ENCODE assay signal across 11 cellular contexts in genomic region chr10:62582804-62583208, GRCh38.
DNase-seq lines count a peak whose midpoint lies in the region; ATAC-seq and TF ChIP-seq lines count a peak whose summit lies in the region.
"Had no signal": no experiment of that assay in that cellular context is flagged by ENCODE, and none has a peak within 500 bp of the region (broad histone marks: within the 10 kb centered on the region; RNA-seq: fewer than 3 reads in every experiment).

No MANE protein-coding gene starts in this region.

- peaks cover 54% of the 10 kb centered on the region for H3K4me1 ChIP-seq in smooth muscle cell (ENCODE audit: low read depth)
- H3K4me1 ChIP-seq in CD8-positive, alpha-beta T cell (ENCODE audit: insufficient read depth, low read length): no peaks in the 10 kb centered on the region

- intact Hi-C loops in CD8-positive, alpha-beta T cell (cut with DNase I, micrococcal nuclease): no loop called here

- H4K20me1 ChIP-seq in smooth muscle cell (ENCODE audit: low read depth): no peaks in the 10 kb centered on the region

- H3F3A ChIP-seq in smooth muscle cell (ENCODE audit: low read depth): peaks cover 50% of the 10 kb centered on the region

- H3K4me1 Mint-ChIP-seq in CD8-positive, alpha-beta T cell (ENCODE audit: low read depth): no peaks in the 10 kb centered on the region
- H3K4me1 Mint-ChIP-seq: natural killer cell had no signal

- H3K4me3 ChIP-seq in brain microvascular endothelial cell (ENCODE audit: low read depth, low read length) (no peak overlapping the region), smooth muscle cell (no peak overlapping the region)
- no peak overlapping the region for H3K4me3 ChIP-seq in CD8-positive, alpha-beta T cell (ENCODE audit: low read depth, low read length)

- CTCF ChIA-PET in CD8-positive, alpha-beta T cell (lab: Charles Lee): interaction anchor here (1.0 to 4.0 kb wide), 2 partner anchors 11 to 145 kb away, joined by 3 to 20 read pairs; no protein-coding TSS in a partner anchor

- POLR2A ChIA-PET in CD8-positive, alpha-beta T cell (lab: Charles Lee): no interaction called here

- H3K9me3 ChIP-seq in smooth muscle cell (replicated peaks; ENCODE audit: low read depth): no peaks in the 10 kb centered on the region
- no peaks in the 10 kb centered on the region for H3K9me3 ChIP-seq in CD8-positive, alpha-beta T cell (ENCODE audit: low read length)

- H3K27ac Mint-ChIP-seq in CD8-positive, alpha-beta T cell: no peak overlapping the region
- H3K27ac Mint-ChIP-seq: natural killer cell had no signal

- TF ChIP-seq CTCF in brain microvascular endothelial cell (IDR thresholded peaks at IDR 0.05; ENCODE audit: low read depth, low read length, missing control alignments) (no peak), smooth muscle cell (IDR thresholded peaks at IDR 0.05; ENCODE audit: borderline replicate concordance, insufficient read depth, poor library complexity, severe bottlenecking) (no peak)
- no peak for TF ChIP-seq CTCF in CD8-positive, alpha-beta T cell (IDR thresholded peaks at IDR 0.05)

- no peak overlapping the region for H3K4me3 Mint-ChIP-seq in CD8-positive, alpha-beta T cell
- H3K4me3 Mint-ChIP-seq: natural killer cell had no signal

- H3K27ac ChIP-seq in brain microvascular endothelial cell (peak overlapping the region; percentile 98), smooth muscle cell (ENCODE audit: low read depth) (peak overlapping the region; percentile 99)
- no peak overlapping the region for H3K27ac ChIP-seq in CD8-positive, alpha-beta T cell (ENCODE audit: low read depth, low read length)

- H3K27me3 Mint-ChIP-seq in CD8-positive, alpha-beta T cell (ENCODE audit: low read depth): peaks cover 2% of the 10 kb centered on the region

- peak overlapping the region; percentile 74 for H3K4me2 ChIP-seq in smooth muscle cell

- no peak for ATAC-seq in HG02973 (IDR thresholded peaks at IDR 0.05; ENCODE audit: unreplicated experiment)
- no peak for ATAC-seq in CD8-positive, alpha-beta T cell
- ATAC-seq: natural killer cell had no signal

- in situ Hi-C loops in brain microvascular endothelial cell (cut with HindIII; ENCODE audit: low pct_ligation_motif_present, low sequenced_read_pairs): loop anchor here (25.0 kb wide), 1 partner anchor 529 kb away; no protein-coding TSS in a partner anchor

- WGBS in smooth muscle cell (ENCODE audit: low lambda C conversion rate): 33% methylated on average over 7 of the region's 7 CpGs

- no peaks in the 10 kb centered on the region for H3K79me2 ChIP-seq in smooth muscle cell (ENCODE audit: low read depth)

- H3K9me3 Mint-ChIP-seq in CD8-positive, alpha-beta T cell: no peaks in the 10 kb centered on the region
- H3K9me3 Mint-ChIP-seq: natural killer cell had no signal

- H2AFZ ChIP-seq in smooth muscle cell (ENCODE audit: low read depth): no peak overlapping the region

- peak; percentile 99 for DNase-seq in GM04503 (ENCODE audit: low read depth)
- peak; percentile 97 for DNase-seq in brain microvascular endothelial cell
- DNase-seq in hepatic stellate cell (ENCODE audit: low spot score): peak; percentile 64
- DNase-seq in smooth muscle cell (lab: John Stamatoyannopoulos, UW; ENCODE audit: unreplicated experiment): no peak
- DNase-seq in effector CD8-positive, alpha-beta T cell (lab: John Stamatoyannopoulos, UW): no peak
- DNase-seq in T-helper 1 cell: no peak
- no peak for DNase-seq in CD8-positive, alpha-beta T cell
- DNase-seq: activated T-cell treated with anti-CD3 and anti-CD28 coated beads, Interleukin-2, amount 50 U/mL, for 1 hour; natural killer cell; NCI-H1092 treated with DMSO at 0.1 percent for 48 hours had no signal

- H3K36me3 ChIP-seq in brain microvascular endothelial cell (replicated peaks) (no peaks in the 10 kb centered on the region), smooth muscle cell (ENCODE audit: low read depth) (no peaks in the 10 kb centered on the region)
- H3K36me3 ChIP-seq in CD8-positive, alpha-beta T cell (ENCODE audit: insufficient read depth, low read length): no peaks in the 10 kb centered on the region

- H3K27me3 ChIP-seq in brain microvascular endothelial cell (replicated peaks) (no peaks in the 10 kb centered on the region), smooth muscle cell (ENCODE audit: low read depth) (no peaks in the 10 kb centered on the region)
- no peaks in the 10 kb centered on the region for H3K27me3 ChIP-seq in CD8-positive, alpha-beta T cell (ENCODE audit: insufficient read depth, low read length)

- H3K9ac ChIP-seq in smooth muscle cell (ENCODE audit: low read depth): peak overlapping the region; percentile 82

- H3K36me3 Mint-ChIP-seq in CD8-positive, alpha-beta T cell: no peaks in the 10 kb centered on the region
- H3K36me3 Mint-ChIP-seq: natural killer cell had no signal

Comparison
In these comparisons a context has a peak if more than half of its experiments do, and no peak if none do; other contexts are left out.
1. DNase-seq: peak in GM04503 (single experiment), brain microvascular endothelial cell (single experiment) and hepatic stellate cell (single experiment); none in smooth muscle cell (single experiment), effector CD8-positive, alpha-beta T cell (single experiment), T-helper 1 cell (0 of 5) and CD8-positive, alpha-beta T cell (0 of 7).